In genomic region chr4:39627413-39627812, GRCh38 we compare ENCODE assay signal across 1 cellular context.
TF ChIP-seq lines count a peak whose summit lies in the region.

No MANE protein-coding gene starts in this region.

TF ChIP-seq in K562, 482 proteins besides CTCF, POLR2A, EP300 and RAD21:
- no peak for TF ChIP-seq ZFP30 (CRISPR knock-in tag; IDR thresholded peaks at IDR 0.05; ENCODE audit: borderline replicate concordance)
- TF ChIP-seq PBX2 (CRISPR knock-in tag; IDR thresholded peaks at IDR 0.05; ENCODE audit: low read depth): no peak
- TF ChIP-seq PBX2 (tag; conservative IDR thresholded peaks at IDR 0.05; ENCODE audit: low read depth): no peak
- TF ChIP-seq NUFIP1 (IDR thresholded peaks at IDR 0.05; ENCODE audit: partially characterized antibody): no peak
- no peak for TF ChIP-seq U2AF1 (optimal IDR thresholded peaks at IDR 0.05; ENCODE audit: low read depth, low read length)
- no peak for TF ChIP-seq POLR3G (IDR thresholded peaks at IDR 0.05; ENCODE audit: extremely low read depth, insufficient read length, insufficient replicate concordance)
- no peak for TF ChIP-seq KLF10 (CRISPR knock-in tag; IDR thresholded peaks at IDR 0.05)
- no peak for TF ChIP-seq TFAM (CRISPR knock-in tag; conservative IDR thresholded peaks at IDR 0.05)
- no peak for TF ChIP-seq TRIM28 (IDR thresholded peaks at IDR 0.05)
- TF ChIP-seq THRB (CRISPR knock-in tag; conservative IDR thresholded peaks at IDR 0.05): no peak
- TF ChIP-seq ZNF561 (CRISPR knock-in tag; conservative IDR thresholded peaks at IDR 0.05): no peak
